24 cellular contexts compared by ENCODE assay signal in the genomic region with DNA sequence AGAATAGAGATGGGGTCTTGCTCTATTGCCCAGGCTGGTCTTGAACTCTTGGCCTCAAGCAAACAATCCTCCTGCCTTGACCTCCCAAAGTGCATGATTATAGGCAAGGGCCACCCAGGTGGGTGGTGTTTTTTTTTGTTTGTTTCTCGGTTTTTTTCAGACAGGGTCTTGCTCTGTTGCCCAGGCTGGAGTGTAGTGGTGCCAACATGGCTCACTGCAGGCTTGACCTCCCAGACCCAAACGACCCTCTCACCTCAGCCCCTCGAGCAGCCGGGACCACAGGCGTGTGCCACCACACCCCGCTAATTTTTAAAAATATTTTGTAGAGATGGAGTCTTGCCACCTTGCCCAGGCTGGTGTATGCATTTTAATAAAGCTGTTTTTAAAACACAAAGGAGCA. TPM values are rescaled to one million over a fixed set of nuclear protein-coding genes. Genes with fewer than 3 reads are reported as not detected.
"Had no signal": no experiment of that assay in that cellular context is flagged by ENCODE, and none has a peak within 500 bp of the region (broad histone marks: within the 10 kb centered on the region; RNA-seq: fewer than 3 reads in every experiment).

No MANE protein-coding gene starts in this region.

- ATAC-seq: naive thymus-derived CD4-positive, alpha-beta T cell; natural killer cell treated with Interleukin-12 subunit alpha and Interleukin-12 subunit beta and Interleukin-15 and Interleukin-18, amount 100 ng/mL, for 72 hours; right cardiac atrium; stimulated activated effector memory CD8-positive, alpha-beta T cell treated with anti-CD3 and anti-CD28 coated beads, Interleukin-12 subunit alpha, Interleukin-12 subunit beta, amount 100 ng/mL, for 72 hours; upper lobe of right lung had no signal

- H3K27ac Mint-ChIP-seq: memory B cell; naive thymus-derived CD4-positive, alpha-beta T cell; natural killer cell treated with Interleukin-12 subunit alpha and Interleukin-12 subunit beta and Interleukin-15 and Interleukin-18, amount 100 ng/mL, for 72 hours; stimulated activated effector memory CD8-positive, alpha-beta T cell treated with anti-CD3 and anti-CD28 coated beads, Interleukin-12 subunit alpha, Interleukin-12 subunit beta, amount 100 ng/mL, for 72 hours; stimulated activated naive CD8-positive, alpha-beta T cell treated with anti-CD3 and anti-CD28 coated beads, Interleukin-15, Interleukin-2, amounts not matched to agents 100 ng/mL and 50 ng/mL, for 24 hours had no signal

- H3K4me1 ChIP-seq: left ventricle myocardium inferior, prostate gland, tibial artery had no signal

- H3K27me3 Mint-ChIP-seq: naive thymus-derived CD4-positive, alpha-beta T cell had no signal

- H3K9me3 Mint-ChIP-seq: memory B cell; stimulated activated effector memory CD8-positive, alpha-beta T cell treated with anti-CD3 and anti-CD28 coated beads, Interleukin-12 subunit alpha, Interleukin-12 subunit beta, amount 100 ng/mL, for 72 hours; stimulated activated naive CD8-positive, alpha-beta T cell treated with anti-CD3 and anti-CD28 coated beads, Interleukin-15, Interleukin-2, amounts not matched to agents 100 ng/mL and 50 ng/mL, for 24 hours had no signal

- FAIRE-seq: keratinocyte had no signal

- H3K4me1 Mint-ChIP-seq: memory B cell; stimulated activated effector memory CD8-positive, alpha-beta T cell treated with anti-CD3 and anti-CD28 coated beads, Interleukin-12 subunit alpha, Interleukin-12 subunit beta, amount 100 ng/mL, for 72 hours had no signal

- H3K27me3 ChIP-seq: ovary, suprapubic skin, tibial artery, upper lobe of right lung had no signal

- H3K4me3 Mint-ChIP-seq: memory B cell; naive thymus-derived CD4-positive, alpha-beta T cell; natural killer cell treated with Interleukin-12 subunit alpha and Interleukin-12 subunit beta and Interleukin-15 and Interleukin-18, amount 100 ng/mL, for 72 hours; stimulated activated effector memory CD8-positive, alpha-beta T cell treated with anti-CD3 and anti-CD28 coated beads, Interleukin-12 subunit alpha, Interleukin-12 subunit beta, amount 100 ng/mL, for 72 hours; stimulated activated naive CD8-positive, alpha-beta T cell treated with anti-CD3 and anti-CD28 coated beads, Interleukin-15, Interleukin-2, amounts not matched to agents 100 ng/mL and 50 ng/mL, for 24 hours had no signal

- H3K4me3 ChIP-seq: left ventricle myocardium inferior, mucosa of descending colon, ovary, prostate gland, skin epidermis, suprapubic skin, thoracic aorta, tibial artery, upper lobe of right lung had no signal

- H3K36me3 Mint-ChIP-seq: memory B cell; natural killer cell treated with Interleukin-12 subunit alpha and Interleukin-12 subunit beta and Interleukin-15 and Interleukin-18, amount 100 ng/mL, for 72 hours; stimulated activated effector memory CD8-positive, alpha-beta T cell treated with anti-CD3 and anti-CD28 coated beads, Interleukin-12 subunit alpha, Interleukin-12 subunit beta, amount 100 ng/mL, for 72 hours had no signal

- DNase-seq: head of caudate nucleus; hippocampal formation; left ventricle myocardium inferior; midbrain; mucosa of descending colon; naive thymus-derived CD4-positive, alpha-beta T cell; retina; right cardiac atrium; stimulated activated CD4-positive, alpha-beta T cell treated with anti-CD3 and anti-CD28 coated beads, Interleukin-4, amount 100 ng/mL, for 24 hours; stimulated activated naive CD4-positive, alpha-beta T cell; tibial artery; trophoblast cell; upper lobe of right lung had no signal

- H3K36me3 ChIP-seq: ovary, upper lobe of right lung had no signal

- H3K27ac ChIP-seq: left ventricle myocardium inferior, ovary, prostate gland, suprapubic skin, thoracic aorta, tibial artery, upper lobe of right lung had no signal

- H3K9me3 ChIP-seq: mucosa of descending colon, ovary, prostate gland, suprapubic skin, thoracic aorta, tibial artery, upper lobe of right lung had no signal

RNA-seq across cellular contexts. Expression of gene GRTP1, which starts 14.9 kb away (rescaled TPM):
- total RNA-seq: myocyte; natural killer cell treated with Interleukin-12 subunit alpha and Interleukin-12 subunit beta and Interleukin-15 and Interleukin-18, amount 100 ng/mL, for 72 hours had no signal
